ENCODE assay signal across 10 cellular contexts in genomic region chr17:2412561-2413021, GRCh38. TPM values are rescaled to one million over a fixed set of nuclear protein-coding genes. Genes with fewer than 3 reads are reported as not detected.
DNase-seq lines count a peak whose midpoint lies in the region; ATAC-seq and TF ChIP-seq lines count a peak whose summit lies in the region.
"Had no signal": no experiment of that assay in that cellular context is flagged by ENCODE, and none has a peak within 500 bp of the region (broad histone marks: within the 10 kb centered on the region; RNA-seq: fewer than 3 reads in every experiment).

No MANE protein-coding gene starts in this region.

- H3K9me3 ChIP-seq in tibial artery: no peaks in the 10 kb centered on the region

- peaks cover 0 to 33% (median 17%) of the 10 kb centered on the region in 4 donors for H3K4me1 ChIP-seq in tibial artery

- no peaks in the 10 kb centered on the region for H3K36me3 ChIP-seq in tibial artery

- intact Hi-C loops in tibial artery (cut with DNase I; ENCODE audit: low total_unique reads): no loop called here

- no peak for ATAC-seq in left lobe of liver
- no peak for ATAC-seq in stimulated activated naive CD8-positive, alpha-beta T cell treated with anti-CD3 and anti-CD28 coated beads, Interleukin-15, Interleukin-2, amounts not matched to agents 100 U/mL and 50 U/mL, for 24 hours
- ATAC-seq: effector memory CD8-positive, alpha-beta T cell; stimulated activated naive CD8-positive, alpha-beta T cell treated with anti-CD3 and anti-CD28 coated beads, Interleukin-15, amount 100 ng/mL, for 72 hours had no signal

- DNase-seq in HT1080 (ENCODE audit: low read depth) (peak; percentile 38), cerebellum (ENCODE audit: low spot score) (peak; percentile 87), islet precursor cell (peak; percentile 81), tibial artery (peak; percentile 41 to 89), NAMALWA (ENCODE audit: low spot score) (no peak), left lobe of liver (ENCODE audit: low spot score) (no peak)
- DNase-seq in stimulated activated naive CD8-positive, alpha-beta T cell treated with anti-CD3 and anti-CD28 coated beads, Interleukin-15, Interleukin-2, amounts not matched to agents 100 U/mL and 50 U/mL, for 24 hours: no peak
- DNase-seq: effector memory CD8-positive, alpha-beta T cell; NCI-H187 treated with DMSO at 0.1 percent for 48 hours; stimulated activated naive CD8-positive, alpha-beta T cell treated with anti-CD3 and anti-CD28 coated beads, Interleukin-15, amount 100 ng/mL, for 72 hours had no signal

- no peaks in the 10 kb centered on the region for H3K27me3 ChIP-seq in tibial artery

- no peak for TF ChIP-seq CTCF in tibial artery (IDR thresholded peaks at IDR 0.05)

- peak overlapping the region; percentile 68 to 83 for H3K27ac ChIP-seq in tibial artery

- H3K4me3 ChIP-seq in tibial artery: no peak overlapping the region

RNA-seq across cellular contexts. Expression of gene MNT, which starts 11.7 kb away (rescaled TPM):
- total RNA-seq in HT1080 (2014; rRNA removed; shearing (Covaris generic)): 4.3 and 8.2 TPM in 2 replicates
- 11.1 and 12.6 TPM in 2 replicates for polyA plus RNA-seq in HT1080 (2015; cell fraction: cytosol; rRNA removed)
- polyA plus RNA-seq in HT1080 (2015; cell fraction: nucleus; rRNA removed): 24.1 and 29.1 TPM in 2 replicates
- total RNA-seq in cerebellum: 8.3 TPM
- total RNA-seq in left lobe of liver: 8.6 TPM

Comparison
In these comparisons a context has a peak if more than half of its experiments do, and no peak if none do; other contexts are left out.
1. DNase-seq: peak in HT1080 (single experiment), cerebellum (single experiment), islet precursor cell (single experiment) and tibial artery (2 of 2); none in NAMALWA (single experiment), left lobe of liver (single experiment) and stimulated activated naive CD8-positive, alpha-beta T cell treated with anti-CD3 and anti-CD28 coated beads, Interleukin-15, Interleukin-2, amounts not matched to agents 100 U/mL and 50 U/mL, for 24 hours (single experiment).